ENCODE assay signal across 8 cellular contexts in genomic region chr17:2398655-2399571, GRCh38. TPM values are rescaled to one million over a fixed set of nuclear protein-coding genes. Genes with fewer than 3 reads are reported as not detected.
DNase-seq lines count a peak whose midpoint lies in the region; ATAC-seq and TF ChIP-seq lines count a peak whose summit lies in the region.

No MANE protein-coding gene starts in this region.

- H3K18ac ChIP-seq in mesendoderm (ENCODE audit: low read length), result peak overlapping the region; percentile 83

- no peaks in the 10 kb centered on the region for H3K27me3 ChIP-seq in effector memory CD4-positive, alpha-beta T cell (replicated peaks; ENCODE audit: control insufficient read depth, insufficient read depth, low read length, poor library complexity, severe bottlenecking)
- no peaks in the 10 kb centered on the region for H3K27me3 ChIP-seq in mesendoderm (ENCODE audit: insufficient read depth, low read length, poor library complexity)

- peaks cover 45% of the 10 kb centered on the region for H3K4me1 Mint-ChIP-seq in activated CD8-positive, alpha-beta memory T cell treated with anti-CD3 and anti-CD28 coated beads, Interleukin-2, amount 10 ng/mL, durations not matched to agents 7 days and 5 days

- no peaks in the 10 kb centered on the region for H3K36me3 Mint-ChIP-seq in activated CD8-positive, alpha-beta memory T cell treated with anti-CD3 and anti-CD28 coated beads, Interleukin-2, amount 10 ng/mL, durations not matched to agents 7 days and 5 days

- H3K36me3 ChIP-seq in effector memory CD4-positive, alpha-beta T cell (ENCODE audit: control insufficient read depth, insufficient read depth, low read length), result peaks cover 3% of the 10 kb centered on the region
- no peaks in the 10 kb centered on the region for H3K36me3 ChIP-seq in mesendoderm (ENCODE audit: control insufficient read depth, insufficient read depth, low read length)

- peaks cover 11% of the 10 kb centered on the region for H3K79me1 ChIP-seq in mesendoderm (ENCODE audit: low read length)

- peak overlapping the region; percentile 91 for H3K56ac ChIP-seq in mesendoderm (ENCODE audit: low read length)

- ATAC-seq in activated CD8-positive, alpha-beta memory T cell treated with anti-CD3 and anti-CD28 coated beads, Interleukin-2, amount 10 ng/mL, durations not matched to agents 7 days and 5 days, result peak; percentile 7
- no peak for ATAC-seq in stimulated activated naive CD8-positive, alpha-beta T cell treated with anti-CD3 and anti-CD28 coated beads, Interleukin-15, Interleukin-2, amounts not matched to agents 100 U/mL and 50 U/mL, for 24 hours
- ATAC-seq in GM21515 (IDR thresholded peaks at IDR 0.05; ENCODE audit: unreplicated experiment), result no peak

- no peaks in the 10 kb centered on the region for H3K9me3 Mint-ChIP-seq in activated CD8-positive, alpha-beta memory T cell treated with anti-CD3 and anti-CD28 coated beads, Interleukin-2, amount 10 ng/mL, durations not matched to agents 7 days and 5 days (ENCODE audit: low read depth)

- no peak for TF ChIP-seq CTCF in GM20000 (IDR thresholded peaks at IDR 0.05; ENCODE audit: extremely low read depth, missing control alignments)

- CTCF ChIA-PET in activated CD8-positive, alpha-beta memory T cell treated with anti-CD3 and anti-CD28 coated beads, Interleukin-2, amount 10 ng/mL, durations not matched to agents 7 days and 5 days (lab: Charles Lee), result interaction anchor here (1.0 to 6.9 kb wide), 5 partner anchors 6 to 17 kb away, joined by 3 to 94 read pairs (median 14); no protein-coding TSS in a partner anchor

- peak overlapping the region; percentile 96 for H3K27ac Mint-ChIP-seq in activated CD8-positive, alpha-beta memory T cell treated with anti-CD3 and anti-CD28 coated beads, Interleukin-2, amount 10 ng/mL, durations not matched to agents 7 days and 5 days

- H3K9ac ChIP-seq in mesendoderm (ENCODE audit: low read length), result peak overlapping the region; percentile 81

- H3K23ac ChIP-seq in mesendoderm (ENCODE audit: low read length), result no peak overlapping the region

- H2AK5ac ChIP-seq in mesendoderm (ENCODE audit: low read length), result peak overlapping the region; percentile 6

- peak; percentile 58 for DNase-seq in GM20000 (ENCODE audit: low spot score)
- peak; percentile 29 for DNase-seq in NCI-H774 (lab: John Stamatoyannopoulos, UW)
- DNase-seq in activated CD8-positive, alpha-beta memory T cell treated with anti-CD3 and anti-CD28 coated beads, Interleukin-2, amount 10 ng/mL, durations not matched to agents 7 days and 5 days, result peak; percentile 76
- peak; percentile 41 to 61 (median 54) for DNase-seq in effector memory CD4-positive, alpha-beta T cell
- DNase-seq in mesendoderm, result peak; percentile 89
- peak; percentile 64 for DNase-seq in stimulated activated naive CD8-positive, alpha-beta T cell treated with anti-CD3 and anti-CD28 coated beads, Interleukin-15, Interleukin-2, amounts not matched to agents 100 U/mL and 50 U/mL, for 24 hours
- no peak for DNase-seq in superior temporal gyrus (ENCODE audit: extremely low spot score)

- peaks cover 12% of the 10 kb centered on the region for H3K79me2 ChIP-seq in mesendoderm (ENCODE audit: control insufficient read depth, insufficient read depth, low read length)

- H3K4me1 ChIP-seq in effector memory CD4-positive, alpha-beta T cell (ENCODE audit: control insufficient read depth, insufficient read depth, low read length, poor library complexity, severe bottlenecking), result peaks cover 54% of the 10 kb centered on the region
- H3K4me1 ChIP-seq in mesendoderm (ENCODE audit: control insufficient read depth, low read depth, low read length), result peaks cover 7% of the 10 kb centered on the region

- peak overlapping the region; percentile 97 for H3K27ac ChIP-seq in effector memory CD4-positive, alpha-beta T cell (ENCODE audit: insufficient read depth, low read length, poor library complexity, severe bottlenecking)
- H3K27ac ChIP-seq in mesendoderm (ENCODE audit: low read depth, low read length), result peak overlapping the region; percentile 84

- peak overlapping the region; percentile 100 for H3K4me2 ChIP-seq in mesendoderm (ENCODE audit: low read length)

- H3K27me3 Mint-ChIP-seq in activated CD8-positive, alpha-beta memory T cell treated with anti-CD3 and anti-CD28 coated beads, Interleukin-2, amount 10 ng/mL, durations not matched to agents 7 days and 5 days, result no peaks in the 10 kb centered on the region

- no peaks in the 10 kb centered on the region for H3K9me3 ChIP-seq in effector memory CD4-positive, alpha-beta T cell (ENCODE audit: control insufficient read depth, low read length)

- H3K4me3 ChIP-seq in effector memory CD4-positive, alpha-beta T cell (ENCODE audit: insufficient read depth, low read depth, low read length, poor library complexity, severe bottlenecking), result peak overlapping the region; percentile 98
- peak overlapping the region; percentile 68 for H3K4me3 ChIP-seq in mesendoderm (ENCODE audit: low read length)

- H2BK15ac ChIP-seq in mesendoderm (replicated peaks; ENCODE audit: low read depth), result no peak overlapping the region

- H3K4ac ChIP-seq in mesendoderm (ENCODE audit: low read depth, low read length), result peak overlapping the region; percentile 17

- no CpG with 5 or more reads among the region's 55 CpGs for WGBS in mesendoderm (ENCODE audit: extremely low coverage, insufficient coverage, low lambda C conversion rate)

- peak overlapping the region; percentile 94 for H3K4me3 Mint-ChIP-seq in activated CD8-positive, alpha-beta memory T cell treated with anti-CD3 and anti-CD28 coated beads, Interleukin-2, amount 10 ng/mL, durations not matched to agents 7 days and 5 days

- H4K5ac ChIP-seq in mesendoderm (ENCODE audit: low read length), result no peak overlapping the region

- H2BK120ac ChIP-seq in mesendoderm (ENCODE audit: low read depth, low read length), result no peak overlapping the region

- H2BK5ac ChIP-seq in mesendoderm (ENCODE audit: low read length), result peak overlapping the region; percentile 51

- no peak overlapping the region for H4K8ac ChIP-seq in mesendoderm (ENCODE audit: low read depth, low read length)

RNA-seq across cellular contexts. Expression of gene MNT, which starts 1.9 kb away (rescaled TPM):
- total RNA-seq in activated CD8-positive, alpha-beta memory T cell treated with anti-CD3 and anti-CD28 coated beads, Interleukin-2, amount 10 ng/mL, durations not matched to agents 7 days and 5 days, result 10 to 100 TPM; 26.0 to 31.9 TPM
- polyA plus RNA-seq in mesendoderm (2013, experiment 1 of 2), result 10.1 TPM
- 10.7 TPM for polyA plus RNA-seq in mesendoderm (2013, experiment 2 of 2)
